ENCODE assay signal across 1 cellular context in the genomic region with DNA sequence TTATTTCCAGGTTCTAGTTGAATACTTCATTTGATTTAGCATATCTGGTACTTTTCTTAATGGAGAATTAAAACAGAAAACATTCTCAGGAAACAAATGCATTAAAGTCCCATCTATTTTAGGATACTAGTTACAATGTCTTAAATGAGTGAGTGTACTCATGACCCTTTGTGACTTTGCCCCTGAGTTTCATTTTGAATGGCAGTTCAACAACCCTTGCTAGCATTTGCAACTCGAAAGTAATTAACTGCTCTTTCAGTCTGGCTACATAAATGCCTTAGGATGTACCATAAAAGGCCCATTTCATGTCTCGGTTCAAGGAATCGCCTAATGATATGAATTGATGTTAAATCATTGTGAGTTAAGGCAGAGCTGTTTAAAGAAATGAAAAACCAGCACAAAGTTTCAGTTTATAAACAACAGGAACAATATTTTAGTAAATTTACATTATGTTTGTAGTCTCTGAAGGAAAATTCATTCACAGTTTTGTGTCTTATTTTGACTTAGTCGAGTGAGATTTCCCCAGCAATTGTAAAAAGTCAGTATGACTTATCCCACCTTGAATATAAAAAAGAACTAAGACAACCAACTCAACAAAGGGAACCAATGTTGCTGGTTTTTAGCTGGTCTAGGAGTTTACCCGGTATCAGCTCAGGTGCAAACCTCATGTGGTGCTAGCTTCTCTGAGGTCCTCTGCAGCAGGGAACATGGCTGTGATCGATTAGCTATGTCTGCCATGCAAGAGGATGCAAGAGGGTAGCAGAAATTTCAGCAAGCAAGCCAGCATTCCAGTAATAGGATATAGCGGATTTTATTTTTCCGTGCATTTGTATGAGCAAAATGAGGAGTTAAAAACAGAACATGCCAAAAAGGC.
TF ChIP-seq lines count a peak whose summit lies in the region.

No MANE protein-coding gene starts in this region.

TF ChIP-seq in H1, 55 proteins besides CTCF, POLR2A, EP300 and RAD21 (continued from another document):
- TF ChIP-seq SIRT6 (IDR thresholded peaks at IDR 0.05; ENCODE audit: low read length): no peak
- no peak for TF ChIP-seq ASH2L (IDR thresholded peaks at IDR 0.05; ENCODE audit: low read length)
- no peak for TF ChIP-seq SP1 (IDR thresholded peaks at IDR 0.05; ENCODE audit: low read depth, low read length)
- no peak for TF ChIP-seq CEBPB (IDR thresholded peaks at IDR 0.05; ENCODE audit: low read depth, low read length)
- TF ChIP-seq PHF8 (conservative IDR thresholded peaks at IDR 0.05; ENCODE audit: low read depth, low read length): no peak
- TF ChIP-seq RBBP5 (IDR thresholded peaks at IDR 0.05; ENCODE audit: borderline replicate concordance, low read depth, low read length): no peak
- no peak for TF ChIP-seq CBX8 (IDR thresholded peaks at IDR 0.05; ENCODE audit: borderline replicate concordance, low read depth, low read length)
- no peak for TF ChIP-seq GABPA (IDR thresholded peaks at IDR 0.05; ENCODE audit: borderline replicate concordance, insufficient read depth, low read length)
- no peak for TF ChIP-seq RXRA (IDR thresholded peaks at IDR 0.05; ENCODE audit: insufficient read depth, low read depth, low read length)
- no peak for TF ChIP-seq MAFK (IDR thresholded peaks at IDR 0.05; ENCODE audit: low read depth, low read length)
- no peak for TF ChIP-seq CHD1 (IDR thresholded peaks at IDR 0.05; ENCODE audit: low read depth, low read length)
- no peak for TF ChIP-seq SRF (IDR thresholded peaks at IDR 0.05; ENCODE audit: low read depth, low read length)
- TF ChIP-seq RNF2 (IDR thresholded peaks at IDR 0.05; ENCODE audit: borderline replicate concordance, low read depth, low read length, missing control alignments, poor library complexity, severe bottlenecking): no peak
- no peak for TF ChIP-seq FOSL1 (IDR thresholded peaks at IDR 0.05; ENCODE audit: insufficient read depth, low read depth, low read length)
- no peak for TF ChIP-seq ATF3 (IDR thresholded peaks at IDR 0.05; ENCODE audit: insufficient read depth, low read depth, low read length)
